9 cellular contexts compared by ENCODE assay signal in genomic region chr9:103397868-103398600, GRCh38.
A peak's percentile ranks its signal among the peaks of the same experiment; 100 is the strongest.
DNase-seq lines count a peak whose midpoint lies in the region; FAIRE-seq and TF ChIP-seq lines count a peak whose summit lies in the region.
"Had no signal": no experiment of that assay in that cellular context is flagged by ENCODE, and none has a peak within 500 bp of the region (broad histone marks: within the 10 kb centered on the region; RNA-seq: fewer than 3 reads in every experiment).

No MANE protein-coding gene starts in this region.

- peak; percentile 78 for FAIRE-seq in GM12892 (lab: Jason Lieb, UNC)

- in situ Hi-C loops in ACHN (cut with HindIII; ENCODE audit: low pct_ligation_motif_present, low pct_unique_long_range_greater_than_20kb, low sequenced_read_pairs) = no loop called here

- TF ChIP-seq CTCF in HFFc6 (IDR thresholded peaks at IDR 0.05) (peak; percentile 59), LNCaP clone FGC (IDR thresholded peaks at IDR 0.05; ENCODE audit: control insufficient read depth, extremely low read depth, insufficient read depth) (peak; percentile 85), nephron progenitor cell (IDR thresholded peaks at IDR 0.05) (peak; percentile 71), coronary artery (IDR thresholded peaks at IDR 0.05) (no peak)

- no peaks in the 10 kb centered on the region for H3K4me1 Mint-ChIP-seq in HFFc6 (ENCODE audit: low read depth)
- peaks cover 5% of the 10 kb centered on the region for H3K4me1 Mint-ChIP-seq in nephron progenitor cell

- DNase-seq in ACHN = peak; percentile 59
- DNase-seq in GM12892 (ENCODE audit: insufficient read length) = no peak
- peak; percentile 0 for DNase-seq in HFFc6
- peak; percentile 54 for DNase-seq in LNCaP clone FGC (ENCODE audit: low read depth)
- peak; percentile 59 for DNase-seq in SHP77 treated with DMSO at 0.1 percent for 48 hours (lab: John Stamatoyannopoulos, UW)
- DNase-seq in epithelial cell of prostate (ENCODE audit: low read depth, low spot score) = peak; percentile 29
- peak; percentile 59 for DNase-seq in nephron progenitor cell
- DNase-seq in coronary artery (ENCODE audit: low spot score) = no peak

- H3K9me3 Mint-ChIP-seq in HFFc6 = peaks cover 53% of the 10 kb centered on the region
- no peaks in the 10 kb centered on the region for H3K9me3 Mint-ChIP-seq in nephron progenitor cell
- H3K9me3 Mint-ChIP-seq: stimulated activated naive CD8-positive, alpha-beta T cell treated with anti-CD3 and anti-CD28 coated beads, Interleukin-15, Interleukin-2, amounts not matched to agents 100 ng/mL and 50 ng/mL, for 24 hours had no signal

- H3K36me3 Mint-ChIP-seq in HFFc6 (ENCODE audit: low read depth) (no peaks in the 10 kb centered on the region), nephron progenitor cell (ENCODE audit: low read depth) (no peaks in the 10 kb centered on the region)

- H3K4me3 Mint-ChIP-seq in HFFc6 (no peak overlapping the region), nephron progenitor cell (no peak overlapping the region)
- H3K4me3 Mint-ChIP-seq: stimulated activated naive CD8-positive, alpha-beta T cell treated with anti-CD3 and anti-CD28 coated beads, Interleukin-15, Interleukin-2, amounts not matched to agents 100 ng/mL and 50 ng/mL, for 24 hours had no signal

- H3K27ac Mint-ChIP-seq in HFFc6 = no peak overlapping the region
- no peak overlapping the region for H3K27ac Mint-ChIP-seq in nephron progenitor cell
- H3K27ac Mint-ChIP-seq: stimulated activated naive CD8-positive, alpha-beta T cell treated with anti-CD3 and anti-CD28 coated beads, Interleukin-15, Interleukin-2, amounts not matched to agents 100 ng/mL and 50 ng/mL, for 24 hours had no signal

- H3K4me3 ChIP-seq in LNCaP clone FGC (ENCODE audit: low read depth, low read length) = no peak overlapping the region
- H3K4me3 ChIP-seq in coronary artery = no peak overlapping the region

- H3K27ac ChIP-seq in epithelial cell of prostate = no peak overlapping the region
- no peak overlapping the region for H3K27ac ChIP-seq in coronary artery

- TF ChIP-seq POLR2A in GM12892 (IDR thresholded peaks at IDR 0.05; ENCODE audit: low read depth, low read length) = no peak

- H3K27me3 Mint-ChIP-seq in HFFc6 (ENCODE audit: insufficient read depth) (no peaks in the 10 kb centered on the region; the same call in 1 of the 2 replicates), nephron progenitor cell (ENCODE audit: low read depth, poor library complexity) (no peaks in the 10 kb centered on the region)

Comparison
In these comparisons a context has a peak if more than half of its experiments do, and no peak if none do; other contexts are left out.
1. DNase-seq: peak in ACHN (single experiment), HFFc6 (single experiment), LNCaP clone FGC (single experiment), SHP77 treated with DMSO at 0.1 percent for 48 hours (single experiment), epithelial cell of prostate (single experiment) and nephron progenitor cell (single experiment); none in GM12892 (single experiment) and coronary artery (single experiment).